In the genomic region with DNA sequence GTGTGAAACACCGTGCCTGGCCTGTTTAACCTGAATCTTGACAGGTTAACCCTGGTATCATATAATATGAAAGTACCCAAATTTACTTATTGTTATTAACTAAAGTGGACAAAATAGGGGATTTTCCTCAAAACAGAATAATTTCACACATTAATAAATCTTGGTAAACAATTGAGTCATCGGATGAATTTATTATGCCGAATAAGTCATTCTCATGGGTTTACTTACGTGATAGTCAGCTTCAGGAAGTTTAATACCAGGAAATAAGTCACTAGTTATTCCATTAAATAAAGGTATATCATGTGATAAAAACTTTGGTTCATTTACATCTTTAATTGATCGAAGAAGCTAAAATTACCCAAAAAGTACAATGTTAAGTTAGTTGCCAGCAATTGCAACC, we compare ENCODE assay signal across 23 cellular contexts.
DNase-seq lines count a peak whose midpoint lies in the region; ATAC-seq, FAIRE-seq and TF ChIP-seq lines count a peak whose summit lies in the region.
"Had no signal": no experiment of that assay in that cellular context is flagged by ENCODE, and none has a peak within 500 bp of the region (broad histone marks: within the 10 kb centered on the region; RNA-seq: fewer than 3 reads in every experiment).

No MANE protein-coding gene starts in this region.

- TF ChIP-seq CTCF in Calu3 (IDR thresholded peaks at IDR 0.05; ENCODE audit: unreplicated experiment) (no peak), bronchial epithelial cell (IDR thresholded peaks at IDR 0.05; ENCODE audit: insufficient read depth, low read length, severe bottlenecking) (no peak)

- H3K4me3 Mint-ChIP-seq in Calu3 (ENCODE audit: low read depth, unreplicated experiment) = no peak overlapping the region
- H3K4me3 Mint-ChIP-seq: CD14-positive monocyte; CD4-positive, alpha-beta T cell; CD8-positive, alpha-beta memory T cell had no signal

- no peaks in the 10 kb centered on the region for H3K9me3 ChIP-seq in small intestine (ENCODE audit: control insufficient read depth, low read depth)
- H3K9me3 ChIP-seq: A549, BE2C had no signal

- H3K4me3 ChIP-seq in bronchial epithelial cell (ENCODE audit: low read depth, low read length) (no peak overlapping the region), small intestine (ENCODE audit: low read depth in 1 of 2, low read length in 2 of 2) (no peak overlapping the region)
- H3K4me3 ChIP-seq: A549; BLaER1 treated with 17β-estradiol and CSF1 and Interleukin-3, amounts not matched to agents 10 nM and 100 nM; HAP-1 had no signal

- H3K27ac Mint-ChIP-seq in Calu3 (ENCODE audit: unreplicated experiment) = peak overlapping the region; percentile 57
- H3K27ac Mint-ChIP-seq: CD14-positive monocyte; CD4-positive, alpha-beta T cell had no signal

- no peak for TF ChIP-seq POLR2A in GM12891 (IDR thresholded peaks at IDR 0.05; ENCODE audit: low read depth, low read length)

- no peaks in the 10 kb centered on the region for H3K27me3 Mint-ChIP-seq in Calu3 (ENCODE audit: unreplicated experiment)

- BruUV-seq in Calu3 (replicated peaks; lab: Mats Ljungman, UMichigan) = no TSS peak

- no peaks in the 10 kb centered on the region for H3K4me1 ChIP-seq in small intestine (ENCODE audit: control insufficient read depth in 2 of 2, insufficient read depth in 1 of 2, low read depth in 1 of 2, low read length in 1 of 2)
- H3K4me1 ChIP-seq: A549; BE2C; BLaER1 treated with 17β-estradiol and CSF1 and Interleukin-3, amounts not matched to agents 10 nM and 100 nM; HAP-1 had no signal

- no peaks in the 10 kb centered on the region for H3K9me3 Mint-ChIP-seq in Calu3 (ENCODE audit: low read depth, unreplicated experiment)
- H3K9me3 Mint-ChIP-seq: CD4-positive, alpha-beta T cell had no signal

- H3K27me3 ChIP-seq in bronchial epithelial cell (ENCODE audit: control insufficient read depth, insufficient read depth, low read length) = no peaks in the 10 kb centered on the region
- no peaks in the 10 kb centered on the region for H3K27me3 ChIP-seq in small intestine (ENCODE audit: control insufficient read depth in 2 of 2, insufficient read depth in 2 of 2, low read length in 2 of 2)
- H3K27me3 ChIP-seq: BE2C; BLaER1 treated with 17β-estradiol and CSF1 and Interleukin-3, amounts not matched to agents 10 nM and 100 nM had no signal

- CTCF ChIA-PET in Calu3 (lab: Charles Lee) = interaction anchor here (0.6 to 1.4 kb wide), 3 partner anchors 10 to 359 kb away, joined by 3 to 6 read pairs (median 3); no protein-coding TSS in a partner anchor

- no peak for DNase-seq in Calu3
- DNase-seq in bronchial epithelial cell (ENCODE audit: low read depth) = peak; percentile 13
- peak; percentile 47 for DNase-seq in small intestine
- DNase-seq in OCI-M2 (lab: John Stamatoyannopoulos, UW; ENCODE audit: unreplicated experiment) = no peak
- DNase-seq in GM12891 (ENCODE audit: insufficient read length, low spot score) = no peak
- DNase-seq: 8988T; ACHN; AML-193; BE2C; CD4-positive, alpha-beta T cell; CD8-positive, alpha-beta memory T cell; DMS153; DND-41; GOT3 had no signal

- H3K27ac ChIP-seq in small intestine (ENCODE audit: low read depth in 1 of 2, low read length in 1 of 2) = no peak overlapping the region
- H3K27ac ChIP-seq: A549; BLaER1 treated with 17β-estradiol and CSF1 and Interleukin-3, amounts not matched to agents 10 nM and 100 nM had no signal

- no peak for FAIRE-seq in bronchial epithelial cell (lab: Jason Lieb, UNC)
- FAIRE-seq in islet of Langerhans (lab: Jason Lieb, UNC) = peak; percentile 55
- FAIRE-seq in small intestine (lab: Jason Lieb, UNC) = no peak
- no peak for FAIRE-seq in GM12891 (lab: Jason Lieb, UNC)
- FAIRE-seq: A549, G401.6, GM19239, H54 had no signal

- WGBS in small intestine, 3 donors = 18 to 62% (median 30%) methylated on average over 5 of the region's 5 CpGs

- H3K36me3 ChIP-seq in bronchial epithelial cell (ENCODE audit: control insufficient read depth, insufficient read depth, low read length) (no peaks in the 10 kb centered on the region), small intestine (ENCODE audit: control insufficient read depth in 2 of 2, insufficient read depth in 2 of 2, low read length in 2 of 2) (no peaks in the 10 kb centered on the region)
- H3K36me3 ChIP-seq: BE2C; BLaER1 treated with 17β-estradiol and CSF1 and Interleukin-3, amounts not matched to agents 10 nM and 100 nM; HAP-1 had no signal

- intact Hi-C loops in Calu3 (cut with micrococcal nuclease; ENCODE audit: unreplicated experiment) = no loop called here

- H3K4me1 Mint-ChIP-seq in Calu3 (ENCODE audit: low read depth, unreplicated experiment) = no peaks in the 10 kb centered on the region
- H3K4me1 Mint-ChIP-seq: CD14-positive monocyte had no signal

- H3K36me3 Mint-ChIP-seq in Calu3 (ENCODE audit: insufficient read depth, unreplicated experiment) = no peaks in the 10 kb centered on the region
- H3K36me3 Mint-ChIP-seq: CD14-positive monocyte; CD8-positive, alpha-beta memory T cell had no signal

- no peak for ATAC-seq in GM19452 (IDR thresholded peaks at IDR 0.05; ENCODE audit: unreplicated experiment)
- ATAC-seq: A549 had no signal

TF ChIP-seq in GM12891, 5 proteins besides CTCF, POLR2A, EP300 and RAD21:
- TF ChIP-seq PAX5 (IDR thresholded peaks at IDR 0.05; ENCODE audit: insufficient read depth, low read length, severe bottlenecking) = no peak
- TF ChIP-seq SPI1 (IDR thresholded peaks at IDR 0.05; ENCODE audit: low read depth, low read length) = no peak
- no peak for TF ChIP-seq POU2F2 (IDR thresholded peaks at IDR 0.05; ENCODE audit: low read depth, low read length)
- TF ChIP-seq TAF1 (IDR thresholded peaks at IDR 0.05; ENCODE audit: low read depth, low read length) = no peak

Comparison
In these comparisons a context has a peak if more than half of its experiments do, and no peak if none do; other contexts are left out.
1. DNase-seq: peak in bronchial epithelial cell (single experiment) and small intestine (single experiment); none in Calu3 (single experiment), OCI-M2 (single experiment) and GM12891 (single experiment).